In genomic region chr7:107799645-107800264, GRCh38 we compare ENCODE assay signal across 21 cellular contexts. TPM values are rescaled to one million over a fixed set of nuclear protein-coding genes. Genes with fewer than 3 reads are reported as not detected.
DNase-seq lines count a peak whose midpoint lies in the region; ATAC-seq and TF ChIP-seq lines count a peak whose summit lies in the region.
"Had no signal": no experiment of that assay in that cellular context is flagged by ENCODE, and none has a peak within 500 bp of the region (broad histone marks: within the 10 kb centered on the region; RNA-seq: fewer than 3 reads in every experiment).

No MANE protein-coding gene starts in this region.

- no peaks in the 10 kb centered on the region for H3F3A ChIP-seq in SK-N-SH (replicated peaks; ENCODE audit: insufficient read depth)

- no peak overlapping the region for H3K4me3 Mint-ChIP-seq in endothelial cell (ENCODE audit: unreplicated experiment)

- no peak for TF ChIP-seq RAD21 in SK-N-SH (IDR thresholded peaks at IDR 0.05; ENCODE audit: low read length)

- H4K20me1 ChIP-seq in SK-N-SH (ENCODE audit: insufficient read depth) = no peaks in the 10 kb centered on the region
- H4K20me1 ChIP-seq: BLaER1 treated with 17β-estradiol and CSF1 and Interleukin-3, amounts not matched to agents 10 nM and 100 nM had no signal

- no peak overlapping the region for H3K4me2 ChIP-seq in SK-N-SH
- H3K4me2 ChIP-seq: BLaER1 treated with 17β-estradiol and CSF1 and Interleukin-3, amounts not matched to agents 10 nM and 100 nM had no signal

- no peaks in the 10 kb centered on the region for H3K4me1 Mint-ChIP-seq in endothelial cell (ENCODE audit: unreplicated experiment)

- intact Hi-C loops in left colon (cut with DNase I, micrococcal nuclease) (no loop called here), prostate gland (cut with DNase I) (no loop called here)

- H3K36me3 Mint-ChIP-seq in endothelial cell (ENCODE audit: low read depth, unreplicated experiment) = no peaks in the 10 kb centered on the region

- no peaks in the 10 kb centered on the region for H3K27me3 Mint-ChIP-seq in endothelial cell (ENCODE audit: unreplicated experiment)

- peak overlapping the region; percentile 1; the same call in 1 of the 2 replicates for H2AFZ ChIP-seq in SK-N-SH (ENCODE audit: low read depth)

- DNase-seq in SK-N-SH (no peak), left colon (no peak), prostate gland (ENCODE audit: low spot score) (peak; percentile 57), endothelial cell (ENCODE audit: low spot score) (no peak), NCI-H2107 (lab: John Stamatoyannopoulos, UW) (no peak), foreskin melanocyte (no peak)
- DNase-seq: 8988T; COR-L47; DMS53; KBM-7; NCI-H1048; NCI-H226; NCI-H526 treated with DMSO at 0.1 percent for 48 hours; NK-92 treated with Interleukin-12 subunit alpha and Interleukin-12 subunit beta, amount 100 ng/mL, for 24 hours had no signal

- CTCF ChIA-PET in SK-N-SH (lab: Yijun Ruan, JAX) = interaction anchor here (0.8 to 1.4 kb wide), 2 partner anchors 75 to 80 kb away, joined by 3 to 4 read pairs; no protein-coding TSS in a partner anchor

- TF ChIP-seq CTCF in SK-N-SH (IDR thresholded peaks at IDR 0.05) (no peak), prostate gland (IDR thresholded peaks at IDR 0.05) (no peak), endothelial cell (IDR thresholded peaks at IDR 0.05; ENCODE audit: unreplicated experiment) (no peak)

- H3K27ac ChIP-seq in SK-N-SH (ENCODE audit: low read depth in 2 of 2, low read length in 1 of 2) (no peak overlapping the region), prostate gland (peak overlapping the region; percentile 84 to 87)
- H3K27ac ChIP-seq: BLaER1 treated with 17β-estradiol and CSF1 and Interleukin-3, amounts not matched to agents 10 nM and 100 nM; HL-60; RWPE1 had no signal

- no peak overlapping the region for H3K4me3 ChIP-seq in SK-N-SH (ENCODE audit: low read depth in 2 of 2, low read length in 1 of 2)
- H3K4me3 ChIP-seq in prostate gland = no peak overlapping the region
- H3K4me3 ChIP-seq: BLaER1 treated with 17β-estradiol and CSF1 and Interleukin-3, amounts not matched to agents 10 nM and 100 nM had no signal

- no peak for TF ChIP-seq POLR2A in prostate gland (IDR thresholded peaks at IDR 0.05)

- no peaks in the 10 kb centered on the region for H3K79me2 ChIP-seq in SK-N-SH (ENCODE audit: insufficient read depth)

- WGBS in SK-N-SH (ENCODE audit: low lambda C conversion rate) = 41% methylated on average over 6 of the region's 6 CpGs
- 24% methylated on average over 6 of the region's 6 CpGs for WGBS in prostate gland

- H3K9me3 ChIP-seq in SK-N-SH (no peaks in the 10 kb centered on the region), prostate gland (no peaks in the 10 kb centered on the region)
- H3K9me3 ChIP-seq: BLaER1 treated with 17β-estradiol and CSF1 and Interleukin-3, amounts not matched to agents 10 nM and 100 nM had no signal

- H3K9me2 ChIP-seq in SK-N-SH = no peaks in the 10 kb centered on the region

- H3K27ac Mint-ChIP-seq in endothelial cell (ENCODE audit: unreplicated experiment) = no peak overlapping the region

- ATAC-seq in SK-N-SH treated with all-trans-retinoic acid at 6 μM for 48 hours (no peak), left colon (peak; percentile 58), HG02870 (IDR thresholded peaks at IDR 0.05; ENCODE audit: unreplicated experiment) (no peak)

- no peaks in the 10 kb centered on the region for H3K9me3 Mint-ChIP-seq in endothelial cell (ENCODE audit: unreplicated experiment)

- no peaks in the 10 kb centered on the region for H3K36me3 ChIP-seq in SK-N-SH (replicated peaks in 1 of 2; ENCODE audit: control insufficient read depth in 1 of 2, insufficient read depth in 2 of 2, low read length in 1 of 2)
- no peaks in the 10 kb centered on the region for H3K36me3 ChIP-seq in prostate gland
- H3K36me3 ChIP-seq: BLaER1 treated with 17β-estradiol and CSF1 and Interleukin-3, amounts not matched to agents 10 nM and 100 nM had no signal

- no peak for TF ChIP-seq EP300 in SK-N-SH (IDR thresholded peaks at IDR 0.05; ENCODE audit: borderline replicate concordance in 1 of 2, low read depth in 1 of 2, low read length in 1 of 2)

- H3K4me1 ChIP-seq in SK-N-SH (ENCODE audit: control insufficient read depth in 1 of 2, insufficient read depth in 2 of 2, low read depth in 1 of 2, low read length in 1 of 2) = no peaks in the 10 kb centered on the region
- no peaks in the 10 kb centered on the region for H3K4me1 ChIP-seq in prostate gland (replicated peaks)
- H3K4me1 ChIP-seq: BLaER1 treated with 17β-estradiol and CSF1 and Interleukin-3, amounts not matched to agents 10 nM and 100 nM had no signal

- H3K9ac ChIP-seq in SK-N-SH = no peak overlapping the region
- H3K9ac ChIP-seq: BLaER1 treated with 17β-estradiol and CSF1 and Interleukin-3, amounts not matched to agents 10 nM and 100 nM had no signal

- H3K27me3 ChIP-seq in SK-N-SH (ENCODE audit: insufficient read depth) (peaks cover 15% of the 10 kb centered on the region), prostate gland (replicated peaks; ENCODE audit: insufficient read depth) (no peaks in the 10 kb centered on the region)
- H3K27me3 ChIP-seq: BLaER1 treated with 17β-estradiol and CSF1 and Interleukin-3, amounts not matched to agents 10 nM and 100 nM had no signal

- POLR2A ChIA-PET in SK-N-SH (lab: Yijun Ruan, JAX) = no interaction called here

TF ChIP-seq in SK-N-SH, 30 proteins besides CTCF, POLR2A, EP300 and RAD21 (continues in another document):
- TF ChIP-seq MEF2A (IDR thresholded peaks at IDR 0.05; ENCODE audit: borderline replicate concordance, low read depth) (no peak), MAX (IDR thresholded peaks at IDR 0.05; ENCODE audit: low read depth) (no peak), FOSL2 (IDR thresholded peaks at IDR 0.05; ENCODE audit: borderline replicate concordance, low read depth) (no peak), SIN3A (IDR thresholded peaks at IDR 0.05; ENCODE audit: borderline replicate concordance, low read depth, low read length) (no peak), SMC3 (IDR thresholded peaks at IDR 0.05; ENCODE audit: low read depth, low read length) (no peak), POLR2AphosphoS5 (IDR thresholded peaks at IDR 0.05; ENCODE audit: low read depth, low read length) (no peak), YY1 (IDR thresholded peaks at IDR 0.05; ENCODE audit: low read depth) (no peak)
- TF ChIP-seq, protein P1, sequence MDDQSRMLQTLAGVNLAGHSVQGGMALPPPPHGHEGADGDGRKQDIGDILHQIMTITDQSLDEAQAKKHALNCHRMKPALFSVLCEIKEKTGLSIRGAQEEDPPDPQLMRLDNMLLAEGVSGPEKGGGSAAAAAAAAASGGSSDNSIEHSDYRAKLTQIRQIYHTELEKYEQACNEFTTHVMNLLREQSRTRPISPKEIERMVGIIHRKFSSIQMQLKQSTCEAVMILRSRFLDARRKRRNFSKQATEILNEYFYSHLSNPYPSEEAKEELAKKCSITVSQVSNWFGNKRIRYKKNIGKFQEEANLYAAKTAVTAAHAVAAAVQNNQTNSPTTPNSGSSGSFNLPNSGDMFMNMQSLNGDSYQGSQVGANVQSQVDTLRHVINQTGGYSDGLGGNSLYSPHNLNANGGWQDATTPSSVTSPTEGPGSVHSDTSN (IDR thresholded peaks at IDR 0.05) = no peak

TF ChIP-seq in SK-N-SH treated with all-trans-retinoic acid at 6 μM for 48 hours, 23 proteins besides CTCF, POLR2A, EP300 and RAD21 (continues in another document):
- TF ChIP-seq GLIS3 (CRISPR knock-in tag; IDR thresholded peaks at IDR 0.05) (no peak), ZNF70 (CRISPR knock-in tag; IDR thresholded peaks at IDR 0.05) (no peak), CSDC2 (CRISPR knock-in tag; IDR thresholded peaks at IDR 0.05) (no peak), TSHZ2 (CRISPR knock-in tag; IDR thresholded peaks at IDR 0.05) (no peak), TOX (CRISPR knock-in tag; IDR thresholded peaks at IDR 0.05; ENCODE audit: borderline replicate concordance) (no peak), PPARA (CRISPR knock-in tag; IDR thresholded peaks at IDR 0.05; ENCODE audit: borderline replicate concordance) (no peak), ZNF565 (CRISPR knock-in tag; conservative IDR thresholded peaks at IDR 0.05; ENCODE audit: low read depth) (no peak)

RNA-seq across cellular contexts. Expression of gene SLC26A3, which starts 3.3 kb away (rescaled TPM):
- not detected in 2 replicates for polyA plus RNA-seq in SK-N-SH (2012; rRNA removed)
- not detected in 2 replicates for polyA plus RNA-seq in SK-N-SH (2012; cell fraction: cytosol; rRNA removed)
- not detected in 2 replicates for polyA plus RNA-seq in SK-N-SH (2012; cell fraction: nucleus; rRNA removed)
- total RNA-seq in left colon (1,000 to 10,000 TPM; 2,382 to 3,814 TPM), prostate gland (1 to 10 TPM in 1 of 2 donors, under 1 TPM in 1; 0.91 to 3.3 TPM), endothelial cell (ENCODE audit: unreplicated experiment) (not detected)
- total RNA-seq: H4, M059J had no signal

RNA-seq across cellular contexts. Expression of gene CBLL1, which starts 55.8 kb away (rescaled TPM):
- 26.0 and 28.8 TPM in 2 replicates for polyA plus RNA-seq in SK-N-SH (2012; rRNA removed)
- polyA plus RNA-seq in SK-N-SH (2012; cell fraction: cytosol; rRNA removed) = 28.1 and 30.1 TPM in 2 replicates
- polyA plus RNA-seq in SK-N-SH (2012; cell fraction: nucleus; rRNA removed) = 16.4 and 37.6 TPM in 2 replicates
- total RNA-seq in left colon (10 to 100 TPM; 19.2 to 22.1 TPM), prostate gland (10 to 100 TPM; 35.3 to 49.2 TPM), endothelial cell (ENCODE audit: unreplicated experiment) (37.4 TPM)

Comparison
In these comparisons a context has a peak if more than half of its experiments do, and no peak if none do; other contexts are left out.
1. H3K27ac ChIP-seq: peak in prostate gland (2 of 2); none in SK-N-SH (0 of 2).
2. RNA of gene SLC26A3, which starts 3.3 kb away (total RNA-seq): 2,382 to 3,814 TPM in left colon; 0.91 to 3.3 TPM in prostate gland and not detected in endothelial cell (single experiment); every median in the first group is over 100 times any median in the second.